In genomic region chr6:113856571-113857564, GRCh38 we compare ENCODE assay signal across 2 cellular contexts.
A peak's percentile ranks its signal among the peaks of the same experiment; 100 is the strongest.
TF ChIP-seq lines count a peak whose summit lies in the region.

MARCKS (plus strand) TSS chr6:113857345; CDS start chr6:113857746, 401 bp downstream.

TF ChIP-seq in PFSK-1, 5 proteins besides CTCF, POLR2A, EP300 and RAD21 (continued from another document):
- peak in 1 of 2 experiments; percentile 65; a peak in 2 of 4 replicates for TF ChIP-seq REST (IDR thresholded peaks at IDR 0.05; ENCODE audit: insufficient read depth in 1 of 2, low read depth in 2 of 2, low read length in 2 of 2)
- peak; percentile 98 for TF ChIP-seq TAF1 (IDR thresholded peaks at IDR 0.05; ENCODE audit: borderline replicate concordance, insufficient read depth, low read length)
- no peak for TF ChIP-seq FOXP2 (optimal IDR thresholded peaks at IDR 0.05; ENCODE audit: borderline replicate concordance, extremely low read depth, extremely low read length, insufficient read depth)

TF ChIP-seq in GM12878, 131 proteins besides CTCF, POLR2A, EP300 and RAD21 (continued from another document and continues in another):
- TF ChIP-seq ETV6 (conservative IDR thresholded peaks at IDR 0.05 in 1 of 2, IDR thresholded peaks at IDR 0.05 in 1 of 2; ENCODE audit: borderline replicate concordance in 1 of 2, low read depth in 1 of 2), result no peak
- no peak for TF ChIP-seq KDM1A (IDR thresholded peaks at IDR 0.05; ENCODE audit: borderline replicate concordance)
- TF ChIP-seq CUX1 (IDR thresholded peaks at IDR 0.05; ENCODE audit: insufficient replicate concordance, low read depth, low read length), result no peak
- TF ChIP-seq FOXK2 (IDR thresholded peaks at IDR 0.05), result no peak
- TF ChIP-seq CBX3 (IDR thresholded peaks at IDR 0.05; ENCODE audit: borderline replicate concordance, low read depth), result no peak
- TF ChIP-seq CBX5 (IDR thresholded peaks at IDR 0.05; ENCODE audit: low read depth), result no peak; the same call in 1 of the 2 replicates
- peak; percentile 47; the same call in 1 of the 2 replicates for TF ChIP-seq PAX5 (IDR thresholded peaks at IDR 0.05; ENCODE audit: borderline replicate concordance, low read depth, low read length)
- no peak for TF ChIP-seq PAX8 (IDR thresholded peaks at IDR 0.05)
- peak; percentile 40 for TF ChIP-seq CREM (IDR thresholded peaks at IDR 0.05; ENCODE audit: low read depth)
- no peak for TF ChIP-seq ZBTB4 (CRISPR knock-in tag; IDR thresholded peaks at IDR 0.05)
- TF ChIP-seq MEF2B (IDR thresholded peaks at IDR 0.05; ENCODE audit: partially characterized antibody, poor library complexity, severe bottlenecking), result no peak
- TF ChIP-seq REST (IDR thresholded peaks at IDR 0.05; ENCODE audit: low read depth, low read length), result no peak; the same call in 1 of the 2 replicates
- TF ChIP-seq NRF1 (conservative IDR thresholded peaks at IDR 0.05; ENCODE audit: low read depth, low read length), result no peak
- TF ChIP-seq ZZZ3 (IDR thresholded peaks at IDR 0.05; ENCODE audit: control insufficient read depth, insufficient read length, low read depth), result no peak
- TF ChIP-seq RFX5 (IDR thresholded peaks at IDR 0.05; ENCODE audit: low read depth, low read length), result no peak
- no peak for TF ChIP-seq IRF3 (IDR thresholded peaks at IDR 0.05)
- peak; percentile 78; the same call in 1 of the 2 replicates for TF ChIP-seq NBN (IDR thresholded peaks at IDR 0.05)
- peak; percentile 67 for TF ChIP-seq SMAD5 (IDR thresholded peaks at IDR 0.05; ENCODE audit: low read depth)
- TF ChIP-seq EGR1 (IDR thresholded peaks at IDR 0.05; ENCODE audit: borderline replicate concordance in 1 of 2, low read depth in 2 of 2, low read length in 2 of 2), result peak in 1 of 2 experiments; percentile 78; a peak in 2 of 3 replicates
- TF ChIP-seq MLLT1 (IDR thresholded peaks at IDR 0.05), result peak; percentile 76; the same call in 1 of the 2 replicates
- TF ChIP-seq ELK1 (IDR thresholded peaks at IDR 0.05; ENCODE audit: low read depth, low read length), result no peak
- TF ChIP-seq RBBP5 (conservative IDR thresholded peaks at IDR 0.05), result no peak
- no peak for TF ChIP-seq USF2 (IDR thresholded peaks at IDR 0.05; ENCODE audit: borderline replicate concordance, low read depth, low read length)
- TF ChIP-seq ZBTB33 (IDR thresholded peaks at IDR 0.05), result no peak
- no peak for TF ChIP-seq PRDM15 (CRISPR knock-in tag; IDR thresholded peaks at IDR 0.05)
- TF ChIP-seq CBFB (IDR thresholded peaks at IDR 0.05; ENCODE audit: low read depth), result no peak
- TF ChIP-seq POLR2AphosphoS5 (IDR thresholded peaks at IDR 0.05; ENCODE audit: low read length), result peak; percentile 92
- peak; percentile 50; the same call in 1 of the 2 replicates for TF ChIP-seq FOXM1 (IDR thresholded peaks at IDR 0.05; ENCODE audit: low read depth, low read length)
